In genomic region chr1:169003864-169004516, GRCh38 we compare ENCODE assay signal across 13 cellular contexts.
DNase-seq lines count a peak whose midpoint lies in the region; ATAC-seq and TF ChIP-seq lines count a peak whose summit lies in the region.
"Had no signal": no experiment of that assay in that cellular context is flagged by ENCODE, and none has a peak within 500 bp of the region (broad histone marks: within the 10 kb centered on the region; RNA-seq: fewer than 3 reads in every experiment).

No MANE protein-coding gene starts in this region.

- no peaks in the 10 kb centered on the region for H3K36me3 ChIP-seq in adrenal gland (replicated peaks in 1 of 2)
- H3K36me3 ChIP-seq in endodermal cell (ENCODE audit: control insufficient read depth, insufficient read depth, low read length): no peaks in the 10 kb centered on the region
- H3K36me3 ChIP-seq: neural progenitor cell had no signal

- intact Hi-C loops in adrenal gland (cut with DNase I) (no loop called here), right cardiac atrium (cut with DNase I) (no loop called here)

- no peaks in the 10 kb centered on the region for H3K4me1 Mint-ChIP-seq in stimulated activated memory B cell treated with anti-CD40 and anti-IgM and Interleukin-4, amounts not matched to agents 10 μg/mL and 1 μg/mL and 100 μg/mL, for 72 hours
- H3K4me1 Mint-ChIP-seq in endodermal cell: no peaks in the 10 kb centered on the region
- H3K4me1 Mint-ChIP-seq: neural progenitor cell had no signal

- no peak overlapping the region for H3K4me3 Mint-ChIP-seq in stimulated activated memory B cell treated with anti-CD40 and anti-IgM and Interleukin-4, amounts not matched to agents 10 μg/mL and 1 μg/mL and 100 μg/mL, for 72 hours
- H3K4me3 Mint-ChIP-seq in endodermal cell: no peak overlapping the region
- H3K4me3 Mint-ChIP-seq: CD4-positive, alpha-beta T cell; neural progenitor cell had no signal

- no peaks in the 10 kb centered on the region for H3K9me3 Mint-ChIP-seq in stimulated activated memory B cell treated with anti-CD40 and anti-IgM and Interleukin-4, amounts not matched to agents 10 μg/mL and 1 μg/mL and 100 μg/mL, for 72 hours
- no peaks in the 10 kb centered on the region for H3K9me3 Mint-ChIP-seq in endodermal cell
- H3K9me3 Mint-ChIP-seq: CD4-positive, alpha-beta T cell; neural progenitor cell had no signal

- DNase-seq in GM04503 (ENCODE audit: low read depth) (peak; percentile 38), adrenal gland (peak; percentile 29 to 86 (median 69)), right cardiac atrium (peak; percentile 64 to 84 (median 80)), GM19240 (ENCODE audit: insufficient read length, low spot score) (no peak), hepatic stellate cell (ENCODE audit: low spot score) (no peak), AML-193 (lab: John Stamatoyannopoulos, UW) (no peak), endodermal cell (no peak)
- DNase-seq: activated CD4-positive, alpha-beta T cell treated with anti-CD3 and anti-CD28 coated beads, Interleukin-2, amount 50 U/mL, for 4 hours; activated gamma-delta T cell treated with Interleukin-2 at 50 U/mL for 16 hours; CD4-positive, alpha-beta T cell; T-helper 2 cell had no signal

- no peaks in the 10 kb centered on the region for H3K27me3 Mint-ChIP-seq in stimulated activated memory B cell treated with anti-CD40 and anti-IgM and Interleukin-4, amounts not matched to agents 10 μg/mL and 1 μg/mL and 100 μg/mL, for 72 hours
- H3K27me3 Mint-ChIP-seq in endodermal cell (ENCODE audit: insufficient read depth): no peaks in the 10 kb centered on the region

- H3K4me1 ChIP-seq in adrenal gland (replicated peaks in 1 of 2) (peaks cover 0 to 13% of the 10 kb centered on the region in 2 donors), right cardiac atrium (ENCODE audit: control insufficient read depth, insufficient read depth, low read length) (peaks cover 2% of the 10 kb centered on the region), endodermal cell (ENCODE audit: control insufficient read depth, insufficient read depth, low read length) (no peaks in the 10 kb centered on the region)
- H3K4me1 ChIP-seq: neural progenitor cell had no signal

- no peak overlapping the region for H3K4me3 ChIP-seq in adrenal gland
- no peak overlapping the region for H3K4me3 ChIP-seq in right cardiac atrium (ENCODE audit: low read length)
- no peak overlapping the region for H3K4me3 ChIP-seq in endodermal cell (ENCODE audit: low read length)
- H3K4me3 ChIP-seq: neural progenitor cell had no signal

- H3K36me3 Mint-ChIP-seq in stimulated activated memory B cell treated with anti-CD40 and anti-IgM and Interleukin-4, amounts not matched to agents 10 μg/mL and 1 μg/mL and 100 μg/mL, for 72 hours: no peaks in the 10 kb centered on the region
- H3K36me3 Mint-ChIP-seq in endodermal cell (ENCODE audit: low read depth): no peaks in the 10 kb centered on the region
- H3K36me3 Mint-ChIP-seq: neural progenitor cell had no signal

- H3K9ac ChIP-seq in endodermal cell (ENCODE audit: extremely low read depth, low read length, poor library complexity, severe bottlenecking): no peak overlapping the region
- H3K9ac ChIP-seq: neural progenitor cell had no signal

- WGBS in adrenal gland, 4 donors: 69 to 91% (median 83%) methylated on average over 1 of the region's 1 CpG
- WGBS in right cardiac atrium: 75% methylated on average over 1 of the region's 1 CpG
- 100% methylated on average over 1 of the region's 1 CpG; no CpG with 5 or more reads in 1 of the 2 experiments for WGBS in endodermal cell (ENCODE audit: insufficient coverage in 1 of 2, insufficient read length in 1 of 2), 2 experiments

- no peaks in the 10 kb centered on the region for H3K27me3 ChIP-seq in adrenal gland
- peaks cover 3% of the 10 kb centered on the region for H3K27me3 ChIP-seq in right cardiac atrium (ENCODE audit: control insufficient read depth, insufficient read depth)
- no peaks in the 10 kb centered on the region for H3K27me3 ChIP-seq in endodermal cell (ENCODE audit: control insufficient read depth, insufficient read depth, low read length, poor library complexity, severe bottlenecking)
- H3K27me3 ChIP-seq: neural progenitor cell had no signal

- peak; percentile 68 to 71 for ATAC-seq in right cardiac atrium
- peak; percentile 28 for ATAC-seq in stimulated activated memory B cell treated with anti-CD40 and anti-IgM and Interleukin-4, amounts not matched to agents 10 μg/mL and 1 μg/mL and 100 μg/mL, for 72 hours

- H3K9me3 ChIP-seq in adrenal gland (replicated peaks in 1 of 3) (no peaks in the 10 kb centered on the region), right cardiac atrium (ENCODE audit: control insufficient read depth, low read length) (no peaks in the 10 kb centered on the region), endodermal cell (ENCODE audit: control insufficient read depth, low read length) (no peaks in the 10 kb centered on the region)

- H3K27ac ChIP-seq in adrenal gland (peak overlapping the region in 2 of 5 donors; percentile 47 to 58), right cardiac atrium (ENCODE audit: low read length) (no peak overlapping the region), endodermal cell (ENCODE audit: low read depth, low read length) (no peak overlapping the region)
- H3K27ac ChIP-seq: neural progenitor cell had no signal

- TF ChIP-seq CTCF in adrenal gland (IDR thresholded peaks at IDR 0.05): no peak
- no peak for TF ChIP-seq CTCF in endodermal cell (conservative IDR thresholded peaks at IDR 0.05)

- no peak overlapping the region for H3K27ac Mint-ChIP-seq in stimulated activated memory B cell treated with anti-CD40 and anti-IgM and Interleukin-4, amounts not matched to agents 10 μg/mL and 1 μg/mL and 100 μg/mL, for 72 hours
- H3K27ac Mint-ChIP-seq in endodermal cell: no peak overlapping the region
- H3K27ac Mint-ChIP-seq: CD4-positive, alpha-beta T cell; neural progenitor cell had no signal

- no peak for TF ChIP-seq POLR2A in adrenal gland (IDR thresholded peaks at IDR 0.05)

Comparison
In these comparisons a context has a peak if more than half of its experiments do, and no peak if none do; other contexts are left out.
1. DNase-seq: peak in GM04503 (single experiment), adrenal gland (7 of 7) and right cardiac atrium (3 of 3); none in GM19240 (single experiment), hepatic stellate cell (single experiment), AML-193 (0 of 2) and endodermal cell (single experiment).